ENCODE assay signal across 8 cellular contexts in genomic region chr7:66994051-66994450, GRCh38. TPM values are rescaled to one million over a fixed set of nuclear protein-coding genes. Genes with fewer than 3 reads are reported as not detected.
DNase-seq lines count a peak whose midpoint lies in the region; ATAC-seq and TF ChIP-seq lines count a peak whose summit lies in the region.
"Not testable (repeated sequence)": the region's sequence is repeated elsewhere in the genome, so short reads cannot be mapped to it uniquely, and the experiment has no call there.

No MANE protein-coding gene starts in this region.

- H3K4me1 Mint-ChIP-seq in T-helper 1 cell treated with Interleukin-12 subunit alpha and Interleukin-12 subunit beta and Interleukin-4 antibody, amounts not matched to agents 30 μg/mL and 1 μg/mL, for 36 hours (ENCODE audit: low read depth): peaks cover 22% of the 10 kb centered on the region
- peaks cover 37% of the 10 kb centered on the region for H3K4me1 Mint-ChIP-seq in activated naive CD8-positive, alpha-beta T cell treated with anti-CD3 and anti-CD28 coated beads, Interleukin-2, amount 50 U/mL, for 24 hours
- H3K4me1 Mint-ChIP-seq in endodermal cell: not testable (repeated sequence)

- TF ChIP-seq EP300 in suprapubic skin (IDR thresholded peaks at IDR 0.05): not testable (repeated sequence)

- not testable (repeated sequence) for ATAC-seq in IMR-90 (ENCODE audit: low read depth); activated naive CD8-positive, alpha-beta T cell treated with anti-CD3 and anti-CD28 coated beads, Interleukin-2, amount 50 U/mL, for 24 hours; left lung

- H4K5ac ChIP-seq in IMR-90 (ENCODE audit: low read depth, low read length): not testable (repeated sequence)

- H3K56ac ChIP-seq in IMR-90 (ENCODE audit: extremely low read depth, insufficient read depth, low read length): peak overlapping the region; percentile 21; the same call in 1 of the 2 replicates

- peaks cover 0 to 17% (median 7%) of the 10 kb centered on the region in 11 experiments; a peak in 9 of 22 replicates for H4K20me1 ChIP-seq in BLaER1 treated with 17β-estradiol and CSF1 and Interleukin-3, amounts not matched to agents 10 nM and 100 nM
- H4K20me1 ChIP-seq in IMR-90 (ENCODE audit: insufficient read depth, low read length); osteoblast (ENCODE audit: insufficient read depth, low read length): not testable (repeated sequence)

- H3K9ac ChIP-seq in BLaER1 treated with 17β-estradiol and CSF1 and Interleukin-3, amounts not matched to agents 10 nM and 100 nM: peak overlapping the region; percentile 88 to 97 (median 92); a peak in 19 of 22 replicates
- H3K9ac ChIP-seq in IMR-90 (ENCODE audit: low read depth, low read length): peak overlapping the region; percentile 83
- not testable (repeated sequence) for H3K9ac ChIP-seq in endodermal cell (ENCODE audit: extremely low read depth, low read length, poor library complexity, severe bottlenecking)

- peak overlapping the region; percentile 100 for H3K4me3 Mint-ChIP-seq in T-helper 1 cell treated with Interleukin-12 subunit alpha and Interleukin-12 subunit beta and Interleukin-4 antibody, amounts not matched to agents 30 μg/mL and 1 μg/mL, for 36 hours
- peak overlapping the region; percentile 98 for H3K4me3 Mint-ChIP-seq in activated naive CD8-positive, alpha-beta T cell treated with anti-CD3 and anti-CD28 coated beads, Interleukin-2, amount 50 U/mL, for 24 hours
- peak overlapping the region; percentile 95 for H3K4me3 Mint-ChIP-seq in endodermal cell

- TF ChIP-seq POLR2A in IMR-90 (IDR thresholded peaks at IDR 0.05; ENCODE audit: low read depth, low read length); suprapubic skin (IDR thresholded peaks at IDR 0.05): not testable (repeated sequence)

- no CpG with 5 or more reads among the region's 5 CpGs for WGBS in IMR-90 (ENCODE audit: extremely low coverage in 2 of 2, insufficient read length in 1 of 2), 2 experiments
- 97% methylated on average over 1 of the region's 5 CpGs; no CpG with 5 or more reads in 1 of the 2 experiments for WGBS in endodermal cell (ENCODE audit: insufficient coverage in 1 of 2, insufficient read length in 1 of 2), 2 experiments
- WGBS in suprapubic skin: 39% methylated on average over 5 of the region's 5 CpGs

- not testable (repeated sequence) for H3K9me3 Mint-ChIP-seq in T-helper 1 cell treated with Interleukin-12 subunit alpha and Interleukin-12 subunit beta and Interleukin-4 antibody, amounts not matched to agents 30 μg/mL and 1 μg/mL, for 36 hours; activated naive CD8-positive, alpha-beta T cell treated with anti-CD3 and anti-CD28 coated beads, Interleukin-2, amount 50 U/mL, for 24 hours; endodermal cell

- H3K18ac ChIP-seq in IMR-90 (ENCODE audit: low read depth, low read length): not testable (repeated sequence)

- CTCF ChIA-PET in IMR-90 (lab: Yijun Ruan, JAX): interaction anchor here (0.6 kb wide), 1 partner anchor 335 kb away, joined by 7 read pairs; no protein-coding TSS in a partner anchor

- not testable (repeated sequence) for H2AK9ac ChIP-seq in IMR-90 (replicated peaks; ENCODE audit: low read depth, low read length, poor library complexity)

- H3K27me3 ChIP-seq in BLaER1 treated with 17β-estradiol and CSF1 and Interleukin-3, amounts not matched to agents 10 nM and 100 nM; IMR-90 (ENCODE audit: control insufficient read depth, insufficient read depth, low read length); endodermal cell (ENCODE audit: control insufficient read depth, insufficient read depth, low read length, poor library complexity, severe bottlenecking); left lung; osteoblast (ENCODE audit: insufficient read depth, low read length); suprapubic skin: not testable (repeated sequence)

- peak overlapping the region; percentile 45; the same call in 1 of the 2 replicates for H3K23ac ChIP-seq in IMR-90 (ENCODE audit: low read depth, low read length)

- H2BK120ac ChIP-seq in IMR-90 (ENCODE audit: low read depth, low read length): not testable (repeated sequence)

- H2AFZ ChIP-seq in IMR-90 (replicated peaks; ENCODE audit: low read length, poor library complexity); osteoblast (ENCODE audit: low read length): not testable (repeated sequence)

- POLR2A ChIA-PET in IMR-90 (lab: Charles Lee; ENCODE audit: unreplicated experiment): not testable (repeated sequence)

- H3K4me1 ChIP-seq in BLaER1 treated with 17β-estradiol and CSF1 and Interleukin-3, amounts not matched to agents 10 nM and 100 nM: peaks cover 16 to 22% (median 18%) of the 10 kb centered on the region in 10 experiments; a peak in 18 of 20 replicates
- not testable (repeated sequence) for H3K4me1 ChIP-seq in IMR-90 (ENCODE audit: control insufficient read depth, insufficient read depth, low read length); endodermal cell (ENCODE audit: control insufficient read depth, insufficient read depth, low read length); osteoblast (ENCODE audit: insufficient read depth, low read length)
- H3K4me1 ChIP-seq in left lung: peaks cover 0 to 29% of the 10 kb centered on the region in 2 donors
- peaks cover 26% of the 10 kb centered on the region for H3K4me1 ChIP-seq in suprapubic skin

- dilution Hi-C loops in IMR-90 (cut with HindIII; ENCODE audit: low sequenced_read_pairs, unreplicated experiment): not testable (repeated sequence)

- peak overlapping the region; percentile 50; the same call in 1 of the 2 replicates for H3K14ac ChIP-seq in IMR-90 (replicated peaks; ENCODE audit: low read depth, low read length)

- not testable (repeated sequence) for H3K9me3 ChIP-seq in BLaER1 treated with 17β-estradiol and CSF1 and Interleukin-3, amounts not matched to agents 10 nM and 100 nM (replicated peaks in 1 of 11); IMR-90 (ENCODE audit: control insufficient read depth, insufficient read depth, low read length); endodermal cell (ENCODE audit: control insufficient read depth, low read length); left lung; osteoblast (ENCODE audit: low read depth, low read length); suprapubic skin

- H3K79me2 ChIP-seq in osteoblast (ENCODE audit: insufficient read depth, low read length): peaks cover 31% of the 10 kb centered on the region

- H3K36me3 Mint-ChIP-seq in T-helper 1 cell treated with Interleukin-12 subunit alpha and Interleukin-12 subunit beta and Interleukin-4 antibody, amounts not matched to agents 30 μg/mL and 1 μg/mL, for 36 hours (ENCODE audit: low read depth): peaks cover 18% of the 10 kb centered on the region
- H3K36me3 Mint-ChIP-seq in activated naive CD8-positive, alpha-beta T cell treated with anti-CD3 and anti-CD28 coated beads, Interleukin-2, amount 50 U/mL, for 24 hours (ENCODE audit: low read depth): peaks cover 27% of the 10 kb centered on the region
- H3K36me3 Mint-ChIP-seq in endodermal cell (ENCODE audit: low read depth): peaks cover 29% of the 10 kb centered on the region

- TSS peak; percentile 57 for BruUV-seq in IMR-90 (replicated peaks; lab: Mats Ljungman, UMichigan)

- H2AK5ac ChIP-seq in IMR-90 (ENCODE audit: low read depth, low read length): not testable (repeated sequence)

- peak overlapping the region; percentile 30; the same call in 1 of the 2 replicates for H3K4ac ChIP-seq in IMR-90 (ENCODE audit: low read depth, low read length)

- H3K4me3 ChIP-seq in BLaER1 treated with 17β-estradiol and CSF1 and Interleukin-3, amounts not matched to agents 10 nM and 100 nM: peak overlapping the region; percentile 76 to 94 (median 86)
- H3K4me3 ChIP-seq in IMR-90 (ENCODE audit: insufficient read depth, low read depth, low read length): peak overlapping the region; percentile 71
- H3K4me3 ChIP-seq in endodermal cell (ENCODE audit: low read length): peak overlapping the region; percentile 92
- peak overlapping the region; percentile 74 to 89 for H3K4me3 ChIP-seq in left lung
- peak overlapping the region; percentile 86 for H3K4me3 ChIP-seq in osteoblast (ENCODE audit: insufficient read depth, low read length)
- peak overlapping the region; percentile 93 for H3K4me3 ChIP-seq in suprapubic skin

- H2BK20ac ChIP-seq in IMR-90 (ENCODE audit: low read depth, low read length): not testable (repeated sequence)

- peak overlapping the region; percentile 100 for H3K27ac Mint-ChIP-seq in T-helper 1 cell treated with Interleukin-12 subunit alpha and Interleukin-12 subunit beta and Interleukin-4 antibody, amounts not matched to agents 30 μg/mL and 1 μg/mL, for 36 hours
- peak overlapping the region; percentile 97 for H3K27ac Mint-ChIP-seq in activated naive CD8-positive, alpha-beta T cell treated with anti-CD3 and anti-CD28 coated beads, Interleukin-2, amount 50 U/mL, for 24 hours
- H3K27ac Mint-ChIP-seq in endodermal cell: peak overlapping the region; percentile 99

- DNase-seq in IMR-90; activated naive CD8-positive, alpha-beta T cell treated with anti-CD3 and anti-CD28 coated beads, Interleukin-2, amount 50 U/mL, for 24 hours; endodermal cell; left lung; osteoblast (ENCODE audit: insufficient read length, low spot score, missing footprints); suprapubic skin (ENCODE audit: low spot score in 2 of 2): not testable (repeated sequence)

- H3K27me3 Mint-ChIP-seq in T-helper 1 cell treated with Interleukin-12 subunit alpha and Interleukin-12 subunit beta and Interleukin-4 antibody, amounts not matched to agents 30 μg/mL and 1 μg/mL, for 36 hours (ENCODE audit: low read depth); activated naive CD8-positive, alpha-beta T cell treated with anti-CD3 and anti-CD28 coated beads, Interleukin-2, amount 50 U/mL, for 24 hours; endodermal cell (ENCODE audit: insufficient read depth): not testable (repeated sequence)

- H4K8ac ChIP-seq in IMR-90 (ENCODE audit: low read depth in 2 of 2, low read length in 2 of 2): peak overlapping the region in 1 of 2 experiments; percentile 28; a peak in 2 of 4 replicates

- peak overlapping the region in 2 of 11 experiments; percentile 91 to 96; a peak in 3 of 22 replicates for H3K27ac ChIP-seq in BLaER1 treated with 17β-estradiol and CSF1 and Interleukin-3, amounts not matched to agents 10 nM and 100 nM
- H3K27ac ChIP-seq in IMR-90 (ENCODE audit: insufficient read depth, low read length) (peak overlapping the region; percentile 73; the same call in 1 of the 2 replicates), left lung (peak overlapping the region; percentile 99), osteoblast (ENCODE audit: low read depth, low read length) (peak overlapping the region; percentile 97), suprapubic skin (peak overlapping the region; percentile 100)
- H3K27ac ChIP-seq in endodermal cell (ENCODE audit: low read depth, low read length): not testable (repeated sequence)

- not testable (repeated sequence) for TF ChIP-seq CTCF in IMR-90 (conservative IDR thresholded peaks at IDR 0.05; ENCODE audit: low read depth, low read length); endodermal cell (conservative IDR thresholded peaks at IDR 0.05); left lung (IDR thresholded peaks at IDR 0.05); osteoblast (IDR thresholded peaks at IDR 0.05; ENCODE audit: extremely low read depth, low read depth, low read length); suprapubic skin (IDR thresholded peaks at IDR 0.05)

- not testable (repeated sequence) for H2BK15ac ChIP-seq in IMR-90 (ENCODE audit: low read depth, low read length)

- peak overlapping the region; percentile 71 to 93 (median 83) for H3K4me2 ChIP-seq in BLaER1 treated with 17β-estradiol and CSF1 and Interleukin-3, amounts not matched to agents 10 nM and 100 nM
- H3K4me2 ChIP-seq in IMR-90 (ENCODE audit: low read depth, low read length) (peak overlapping the region; percentile 18), osteoblast (ENCODE audit: insufficient read depth, low read length) (peak overlapping the region; percentile 79)

- H4K91ac ChIP-seq in IMR-90 (ENCODE audit: insufficient read depth, low read depth, low read length): not testable (repeated sequence)

- TF ChIP-seq RAD21 in IMR-90 (IDR thresholded peaks at IDR 0.05; ENCODE audit: low read length): not testable (repeated sequence)

- peaks cover 38 to 52% (median 46%) of the 10 kb centered on the region in 11 experiments for H3K36me3 ChIP-seq in BLaER1 treated with 17β-estradiol and CSF1 and Interleukin-3, amounts not matched to agents 10 nM and 100 nM
- not testable (repeated sequence) for H3K36me3 ChIP-seq in IMR-90 (ENCODE audit: control insufficient read depth, insufficient read depth, low read length)
- peaks cover 15% of the 10 kb centered on the region for H3K36me3 ChIP-seq in endodermal cell (ENCODE audit: control insufficient read depth, insufficient read depth, low read length)
- peaks cover 0 to 51% of the 10 kb centered on the region in 2 donors for H3K36me3 ChIP-seq in left lung
- peaks cover 16% of the 10 kb centered on the region for H3K36me3 ChIP-seq in osteoblast (ENCODE audit: insufficient read depth, low read length)
- H3K36me3 ChIP-seq in suprapubic skin: peaks cover 45% of the 10 kb centered on the region

- intact Hi-C loops in IMR-90 (cut with micrococcal nuclease); left lung (cut with DNase I): not testable (repeated sequence)

- H3K9me1 ChIP-seq in IMR-90 (ENCODE audit: insufficient read depth, low read length): not testable (repeated sequence)

- in situ Hi-C loops in IMR-90 (cut with MboI; ENCODE audit: low sequenced_read_pairs): loop anchor here (25.0 kb wide), 1 partner anchor 432 kb away; no protein-coding TSS in a partner anchor

- H2BK5ac ChIP-seq in IMR-90 (ENCODE audit: low read depth, low read length, poor library complexity, severe bottlenecking): peak overlapping the region; percentile 83

- H3K79me1 ChIP-seq in IMR-90 (ENCODE audit: low read depth in 1 of 2, low read length in 2 of 2): peaks cover 8 to 14% of the 10 kb centered on the region in 2 experiments

RNA-seq across cellular contexts. Expression of gene SBDS, which starts 1.3 kb away (rescaled TPM):
- total RNA-seq in IMR-90 (2012; rRNA removed) (43.0 and 94.2 TPM in 2 replicates), endodermal cell (10 to 100 TPM; 22.6 to 28.5 TPM), left lung (100 to 1,000 TPM in 1 of 2 donors, 10 to 100 TPM in 1; 94.4 to 109 TPM), osteoblast (78.9 and 83.7 TPM in 2 replicates), suprapubic skin (10 to 100 TPM; 68.4 to 98.9 (median 85.0) TPM)
- polyA plus RNA-seq in IMR-90 (2012; rRNA removed): 63.4 and 65.7 TPM in 2 replicates
- 23.9 and 24.9 TPM in 2 replicates for polyA plus RNA-seq in IMR-90 (2012; cell fraction: cytosol; rRNA removed)
- 8.3 and 34.7 TPM in 2 replicates for polyA plus RNA-seq in IMR-90 (2012; cell fraction: nucleus; rRNA removed; ENCODE audit: low replicate concordance)
- 37.9 TPM for polyA plus RNA-seq in endodermal cell (2013, experiment 1 of 2)
- 35.9 TPM for polyA plus RNA-seq in endodermal cell (2013, experiment 2 of 2)

RNA-seq across cellular contexts. Expression of gene TYW1, which starts 2.6 kb away (rescaled TPM):
- total RNA-seq in IMR-90 (2012; rRNA removed): 23.7 and 27.8 TPM in 2 replicates
- polyA plus RNA-seq in IMR-90 (2012; rRNA removed): 9.6 and 10.7 TPM in 2 replicates
- 3.5 and 5.0 TPM in 2 replicates for polyA plus RNA-seq in IMR-90 (2012; cell fraction: cytosol; rRNA removed)
- polyA plus RNA-seq in IMR-90 (2012; cell fraction: nucleus; rRNA removed; ENCODE audit: low replicate concordance): 3.3 and 9.4 TPM in 2 replicates
- total RNA-seq in endodermal cell: 10 to 100 TPM; 17.8 to 18.7 TPM
- 19.4 TPM for polyA plus RNA-seq in endodermal cell (2013, experiment 1 of 2)
- polyA plus RNA-seq in endodermal cell (2013, experiment 2 of 2): 16.5 TPM
- 10 to 100 TPM; 14.1 to 16.5 TPM for total RNA-seq in left lung
- 13.0 and 14.8 TPM in 2 replicates for total RNA-seq in osteoblast
- 10 to 100 TPM; 14.4 to 39.2 (median 19.9) TPM for total RNA-seq in suprapubic skin

Comparison
In these comparisons a context has a peak if more than half of its experiments do, and no peak if none do; other contexts are left out.
1. H3K4me2 ChIP-seq: peak in every context shown above with its lines; median percentile 83 in BLaER1 treated with 17β-estradiol and CSF1 and Interleukin-3, amounts not matched to agents 10 nM and 100 nM; 79 in osteoblast; 18 in IMR-90.